Comparison of ENCODE assay signal across 11 cellular contexts in genomic region chr10:6218692-6219493, GRCh38. TPM values are rescaled to one million over a fixed set of nuclear protein-coding genes. Genes with fewer than 3 reads are reported as not detected.
A peak's percentile ranks its signal among the peaks of the same experiment; 100 is the strongest.
DNase-seq lines count a peak whose midpoint lies in the region; ATAC-seq, FAIRE-seq and TF ChIP-seq lines count a peak whose summit lies in the region.
"Had no signal": no experiment of that assay in that cellular context is flagged by ENCODE, and none has a peak within 500 bp of the region (broad histone marks: within the 10 kb centered on the region; RNA-seq: fewer than 3 reads in every experiment).

No MANE protein-coding gene starts in this region.

- intact Hi-C loops in sciatic nerve (cut with DNase I) (no loop called here), vagina (cut with DNase I) (no loop called here)

- peak; percentile 80 for FAIRE-seq in D721Med (lab: Jason Lieb, UNC)

- H3K4me3 ChIP-seq in vagina: no peak overlapping the region

- ATAC-seq in sciatic nerve (peak; percentile 18), HG02840 (IDR thresholded peaks at IDR 0.05; ENCODE audit: low FRiP score, unreplicated experiment) (no peak), GM21390 (IDR thresholded peaks at IDR 0.05; ENCODE audit: unreplicated experiment) (no peak), GM18519 (IDR thresholded peaks at IDR 0.05; ENCODE audit: low FRiP score, unreplicated experiment) (no peak)

- DNase-seq in D721Med (ENCODE audit: insufficient read length, low spot score): peak; percentile 96
- DNase-seq in RPMI7951 (ENCODE audit: low read depth): peak; percentile 96
- DNase-seq in epithelial cell of prostate (ENCODE audit: low read depth, low spot score): peak; percentile 91
- no peak for DNase-seq in sciatic nerve (ENCODE audit: low spot score)
- no peak for DNase-seq in vagina (ENCODE audit: extremely low spot score in 2 of 2)
- DNase-seq: DND-41, NCI-H187, SIG-M5 had no signal

- H3K27me3 ChIP-seq in vagina: no peaks in the 10 kb centered on the region

- H3K9me3 ChIP-seq in vagina: no peaks in the 10 kb centered on the region

- TF ChIP-seq CTCF in D721Med (IDR thresholded peaks at IDR 0.05; ENCODE audit: insufficient read depth, missing control alignments) (no peak), vagina (IDR thresholded peaks at IDR 0.05) (no peak)

- H3K4me1 ChIP-seq in vagina: no peaks in the 10 kb centered on the region

- no peak for TF ChIP-seq POLR2A in vagina (IDR thresholded peaks at IDR 0.05)

- H3K27ac ChIP-seq in epithelial cell of prostate: peak overlapping the region; percentile 81
- no peak overlapping the region for H3K27ac ChIP-seq in vagina

- peaks cover 0 to 93% of the 10 kb centered on the region in 2 donors for H3K36me3 ChIP-seq in vagina

RNA-seq across cellular contexts. Expression of gene PFKFB3, which starts 16.2 kb away (rescaled TPM):
- total RNA-seq in RPMI7951 (2014; rRNA removed; shearing (Covaris generic)): 44.3 and 46.6 TPM in 2 replicates
- 87.7 TPM for total RNA-seq in sciatic nerve
- total RNA-seq in vagina: 43.2 TPM

Comparison
In these comparisons a context has a peak if more than half of its experiments do, and no peak if none do; other contexts are left out.
1. DNase-seq: peak in D721Med (single experiment), RPMI7951 (single experiment) and epithelial cell of prostate (single experiment); none in sciatic nerve (single experiment) and vagina (0 of 2).